Comparison of ENCODE assay signal across 1 cellular context in the genomic region with DNA sequence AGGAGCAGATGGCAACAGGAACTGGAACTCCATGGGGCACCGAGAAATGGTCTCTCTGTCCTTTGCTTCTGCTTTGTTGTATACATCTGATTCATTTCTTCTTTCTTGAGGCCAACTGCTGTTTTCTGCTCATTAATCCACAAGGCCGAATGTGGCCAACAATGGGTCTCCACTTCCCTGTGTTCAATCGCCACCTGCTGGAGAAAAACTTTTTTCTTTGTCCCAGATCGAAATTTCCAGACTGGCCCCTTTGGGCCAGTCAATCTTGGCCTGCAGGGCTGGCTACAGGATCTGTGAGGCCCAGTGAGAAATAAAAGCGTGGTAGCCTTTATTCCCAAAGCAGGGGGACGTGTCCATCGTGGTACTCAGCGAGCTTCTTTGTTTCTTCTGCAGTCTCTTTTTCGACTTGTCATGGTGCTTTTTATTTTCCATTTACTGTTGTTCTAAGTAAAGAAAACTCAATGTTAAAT.
TF ChIP-seq lines count a peak whose summit lies in the region.

No MANE protein-coding gene starts in this region.

TF ChIP-seq in HepG2, 621 proteins besides CTCF, POLR2A, EP300 and RAD21 (continued from another document):
- TF ChIP-seq ZNF652 (CRISPR knock-in tag; IDR thresholded peaks at IDR 0.05; ENCODE audit: borderline replicate concordance, low read depth) (peak; percentile 52; the same call in 1 of the 2 replicates), PHF5A (CRISPR knock-in tag; IDR thresholded peaks at IDR 0.05; ENCODE audit: low read depth, unreplicated experiment) (no peak), STAG1 (CRISPR knock-in tag; IDR thresholded peaks at IDR 0.05) (peak; percentile 78), SOX6 (IDR thresholded peaks at IDR 0.05) (no peak), SOX6 (CRISPR knock-in tag; IDR thresholded peaks at IDR 0.05) (peak; percentile 25; the same call in 1 of the 2 replicates), SMC3 (IDR thresholded peaks at IDR 0.05; ENCODE audit: low read length) (peak; percentile 71)
- TF ChIP-seq, protein P1, sequence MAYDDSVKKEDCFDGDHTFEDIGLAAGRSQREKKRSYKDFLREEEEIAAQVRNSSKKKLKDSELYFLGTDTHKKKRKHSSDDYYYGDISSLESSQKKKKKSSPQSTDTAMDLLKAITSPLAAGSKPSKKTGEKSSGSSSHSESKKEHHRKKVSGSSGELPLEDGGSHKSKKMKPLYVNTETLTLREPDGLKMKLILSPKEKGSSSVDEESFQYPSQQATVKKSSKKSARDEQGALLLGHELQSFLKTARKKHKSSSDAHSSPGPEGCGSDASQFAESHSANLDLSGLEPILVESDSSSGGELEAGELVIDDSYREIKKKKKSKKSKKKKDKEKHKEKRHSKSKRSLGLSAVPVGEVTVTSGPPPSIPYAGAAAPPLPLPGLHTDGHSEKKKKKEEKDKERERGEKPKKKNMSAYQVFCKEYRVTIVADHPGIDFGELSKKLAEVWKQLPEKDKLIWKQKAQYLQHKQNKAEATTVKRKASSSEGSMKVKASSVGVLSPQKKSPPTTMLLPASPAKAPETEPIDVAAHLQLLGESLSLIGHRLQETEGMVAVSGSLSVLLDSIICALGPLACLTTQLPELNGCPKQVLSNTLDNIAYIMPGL (CRISPR knock-in tag; IDR thresholded peaks at IDR 0.05; ENCODE audit: borderline replicate concordance in 1 of 2, low read depth in 1 of 2) = 0 out of 4 replicates have a peak, but pooled peaks of 1 of the 2 experiments have one; percentile 18
- TF ChIP-seq, protein P2, sequence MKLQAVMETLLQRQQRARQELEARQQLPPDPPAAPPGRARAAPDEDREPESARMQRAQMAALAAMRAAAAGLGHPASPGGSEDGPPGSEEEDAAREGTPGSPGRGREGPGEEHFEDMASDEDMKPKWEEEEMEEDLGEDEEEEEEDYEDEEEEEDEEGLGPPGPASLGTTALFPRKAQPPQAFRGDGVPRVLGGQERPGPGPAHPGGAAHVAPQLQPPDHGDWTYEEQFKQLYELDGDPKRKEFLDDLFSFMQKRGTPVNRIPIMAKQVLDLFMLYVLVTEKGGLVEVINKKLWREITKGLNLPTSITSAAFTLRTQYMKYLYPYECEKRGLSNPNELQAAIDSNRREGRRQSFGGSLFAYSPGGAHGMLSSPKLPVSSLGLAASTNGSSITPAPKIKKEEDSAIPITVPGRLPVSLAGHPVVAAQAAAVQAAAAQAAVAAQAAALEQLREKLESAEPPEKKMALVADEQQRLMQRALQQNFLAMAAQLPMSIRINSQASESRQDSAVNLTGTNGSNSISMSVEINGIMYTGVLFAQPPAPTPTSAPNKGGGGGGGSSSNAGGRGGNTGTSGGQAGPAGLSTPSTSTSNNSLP (IDR thresholded peaks at IDR 0.05; ENCODE audit: low read depth, low read length) = peak; percentile 21; the same call in 1 of the 2 replicates
